Comparison of ENCODE assay signal across 10 cellular contexts in the genomic region with DNA sequence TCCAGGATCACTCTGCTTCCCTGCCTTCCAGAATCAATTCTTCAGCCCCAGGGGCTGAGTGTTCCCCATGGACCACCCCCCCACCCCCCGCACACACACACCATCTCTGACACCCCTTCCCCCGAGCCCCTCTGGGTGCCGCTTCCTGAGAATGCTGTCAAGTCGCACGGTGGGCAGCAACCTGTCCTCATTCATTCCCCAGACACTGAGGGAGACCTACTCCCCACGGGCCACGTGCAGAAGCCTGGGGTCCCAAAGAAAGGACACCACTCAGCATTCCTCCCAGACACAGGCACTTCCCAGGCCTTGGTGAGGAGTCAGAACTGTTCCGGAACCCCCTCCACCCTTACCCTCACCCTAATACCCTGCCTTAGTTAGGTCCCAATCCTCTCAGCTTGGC. TPM values are rescaled to one million over a fixed set of nuclear protein-coding genes. Genes with fewer than 3 reads are reported as not detected.
"Had no signal": no experiment of that assay in that cellular context is flagged by ENCODE, and none has a peak within 500 bp of the region (broad histone marks: within the 10 kb centered on the region; RNA-seq: fewer than 3 reads in every experiment).

No MANE protein-coding gene starts in this region.

- H3K4me3 Mint-ChIP-seq: GM23338, H9 had no signal

- H3K27ac ChIP-seq: HL-60 had no signal

- DNase-seq: H9, HCEC 1CT, IMR-90, KG1 had no signal

- H2AFZ ChIP-seq: GM23338 had no signal

- FAIRE-seq: H1, H54, K562 had no signal

- ATAC-seq: GM23338, K562 had no signal

- H3K27ac Mint-ChIP-seq: GM23338 had no signal

- H3K4me2 ChIP-seq: GM23338 had no signal

- H3K4me3 ChIP-seq: GM23338, K562 had no signal

RNA-seq across cellular contexts. Expression of gene CPLX2, which starts 12.8 kb away (rescaled TPM):
- total RNA-seq: HT1080, IMR-90, K562 had no signal
- polyA plus RNA-seq: IMR-90, K562 had no signal
